Comparison of ENCODE assay signal across 14 cellular contexts in genomic region chr20:4513720-4514119, GRCh38.
DNase-seq lines count a peak whose midpoint lies in the region; ATAC-seq, FAIRE-seq and TF ChIP-seq lines count a peak whose summit lies in the region.
"Had no signal": no experiment of that assay in that cellular context is flagged by ENCODE, and none has a peak within 500 bp of the region (broad histone marks: within the 10 kb centered on the region; RNA-seq: fewer than 3 reads in every experiment).

No MANE protein-coding gene starts in this region.

- no peaks in the 10 kb centered on the region for H3K36me3 ChIP-seq in ACC112 (ENCODE audit: insufficient read depth, low read length)
- H3K36me3 ChIP-seq in astrocyte (ENCODE audit: insufficient read depth, low read length): no peaks in the 10 kb centered on the region
- no peaks in the 10 kb centered on the region for H3K36me3 ChIP-seq in mesendoderm (ENCODE audit: control insufficient read depth, insufficient read depth, low read length)
- H3K36me3 ChIP-seq: adrenal gland, lower lobe of right lung had no signal

- peak overlapping the region; percentile 33; the same call in 1 of the 2 replicates for H3K4me3 ChIP-seq in ACC112 (ENCODE audit: low read depth, low read length)
- peak overlapping the region; percentile 3 for H3K4me3 ChIP-seq in astrocyte (ENCODE audit: insufficient read depth, low read depth, low read length)
- H3K4me3 ChIP-seq in mesendoderm (ENCODE audit: low read length): no peak overlapping the region
- H3K4me3 ChIP-seq: adrenal gland, lower lobe of right lung, neural progenitor cell had no signal

- H3K4me3 Mint-ChIP-seq in astrocyte (ENCODE audit: unreplicated experiment): peak overlapping the region; percentile 18
- H3K4me3 Mint-ChIP-seq in effector memory CD8-positive, alpha-beta T cell: no peak overlapping the region
- H3K4me3 Mint-ChIP-seq: neural progenitor cell had no signal

- no peak for ATAC-seq in GM19452 (IDR thresholded peaks at IDR 0.05; ENCODE audit: unreplicated experiment)
- no peak for ATAC-seq in effector memory CD8-positive, alpha-beta T cell (replicated peaks)
- ATAC-seq: lower lobe of right lung had no signal

- H3K4me1 ChIP-seq in ACC112 (ENCODE audit: control insufficient read depth, insufficient read depth, low read length, unreplicated experiment): peaks cover 36% of the 10 kb centered on the region
- peaks cover 27% of the 10 kb centered on the region for H3K4me1 ChIP-seq in astrocyte (ENCODE audit: insufficient read depth, low read length)
- no peaks in the 10 kb centered on the region for H3K4me1 ChIP-seq in mesendoderm (ENCODE audit: control insufficient read depth, low read depth, low read length)
- H3K4me1 ChIP-seq: lower lobe of right lung had no signal

- H4K20me1 ChIP-seq in astrocyte (ENCODE audit: insufficient read depth, low read length): no peaks in the 10 kb centered on the region

- H3K9me3 ChIP-seq in astrocyte (ENCODE audit: insufficient read depth, low read depth, low read length): no peaks in the 10 kb centered on the region
- H3K9me3 ChIP-seq: adrenal gland had no signal

- H3K4me2 ChIP-seq in astrocyte (ENCODE audit: low read length): peak overlapping the region; percentile 74
- H3K4me2 ChIP-seq in mesendoderm (ENCODE audit: low read length): no peak overlapping the region
- H3K4me2 ChIP-seq: neural progenitor cell had no signal

- peak overlapping the region; percentile 92 for H3K27ac Mint-ChIP-seq in astrocyte (ENCODE audit: unreplicated experiment)
- no peak overlapping the region for H3K27ac Mint-ChIP-seq in effector memory CD8-positive, alpha-beta T cell
- H3K27ac Mint-ChIP-seq: neural progenitor cell had no signal

- H4K8ac ChIP-seq in mesendoderm (ENCODE audit: low read depth, low read length): no peak overlapping the region

- FAIRE-seq in astrocyte (lab: Jason Lieb, UNC): no peak

- H3K9me3 Mint-ChIP-seq in astrocyte (ENCODE audit: unreplicated experiment): peaks cover under 1% of the 10 kb centered on the region
- H3K9me3 Mint-ChIP-seq in effector memory CD8-positive, alpha-beta T cell: peaks cover 0 to 10% of the 10 kb centered on the region in 2 donors

- no peaks in the 10 kb centered on the region for H3K79me2 ChIP-seq in ACC112 (ENCODE audit: control insufficient read depth, insufficient read depth, low read length, unreplicated experiment)
- no peaks in the 10 kb centered on the region for H3K79me2 ChIP-seq in astrocyte (ENCODE audit: insufficient read depth, low read length)
- H3K79me2 ChIP-seq in mesendoderm (ENCODE audit: control insufficient read depth, insufficient read depth, low read length): no peaks in the 10 kb centered on the region

- H2BK120ac ChIP-seq in mesendoderm (ENCODE audit: low read depth, low read length): no peak overlapping the region

- no peak overlapping the region for H3K56ac ChIP-seq in mesendoderm (ENCODE audit: low read length)

- H2AK5ac ChIP-seq in mesendoderm (ENCODE audit: low read length): no peak overlapping the region

- H3K27ac ChIP-seq in ACC112 (ENCODE audit: low read depth, low read length): peak overlapping the region; percentile 93
- H3K27ac ChIP-seq in astrocyte (ENCODE audit: low read depth, low read length): peak overlapping the region; percentile 91
- H3K27ac ChIP-seq in mesendoderm (ENCODE audit: low read depth, low read length): no peak overlapping the region
- H3K27ac ChIP-seq: adrenal gland, lower lobe of right lung, neural progenitor cell had no signal

- H2BK5ac ChIP-seq in mesendoderm (ENCODE audit: low read length): no peak overlapping the region

- H2BK15ac ChIP-seq in mesendoderm (replicated peaks; ENCODE audit: low read depth): no peak overlapping the region

- H3K79me1 ChIP-seq in mesendoderm (ENCODE audit: low read length): no peaks in the 10 kb centered on the region

- no peak for TF ChIP-seq CTCF in astrocyte (IDR thresholded peaks at IDR 0.05; ENCODE audit: insufficient read depth, low read depth, low read length)

- no peak overlapping the region for H4K5ac ChIP-seq in mesendoderm (ENCODE audit: low read length)

- no peak overlapping the region for H3K18ac ChIP-seq in mesendoderm (ENCODE audit: low read length)

- H3K4ac ChIP-seq in mesendoderm (ENCODE audit: low read depth, low read length): no peak overlapping the region

- no peak overlapping the region for H3K23ac ChIP-seq in mesendoderm (ENCODE audit: low read length)

- H3K4me1 Mint-ChIP-seq in astrocyte (ENCODE audit: low read depth, unreplicated experiment): peaks cover 19% of the 10 kb centered on the region
- H3K4me1 Mint-ChIP-seq in effector memory CD8-positive, alpha-beta T cell (ENCODE audit: low read depth in 2 of 2): no peaks in the 10 kb centered on the region

- DNase-seq in HT1080 (ENCODE audit: low read depth): peak; percentile 86
- peak; percentile 89 for DNase-seq in astrocyte (ENCODE audit: low read depth)
- DNase-seq in glomerular visceral epithelial cell (ENCODE audit: extremely low spot score): peak; percentile 81
- no peak for DNase-seq in NCI-H345 (lab: John Stamatoyannopoulos, UW)
- no peak for DNase-seq in mesendoderm
- no peak for DNase-seq in effector memory CD8-positive, alpha-beta T cell
- DNase-seq: adrenal gland; lower lobe of right lung; NCI-H187 treated with DMSO at 0.1 percent for 48 hours; NCI-H774; stimulated activated CD4-positive, alpha-beta T cell treated with anti-CD3 and anti-CD28 coated beads, Interleukin-15, amount 100 ng/mL, for 24 hours had no signal

- H2AFZ ChIP-seq in ACC112 (ENCODE audit: low read length, unreplicated experiment) (no peak overlapping the region), astrocyte (ENCODE audit: low read depth, low read length) (no peak overlapping the region)
- H2AFZ ChIP-seq: neural progenitor cell had no signal

- H3K27me3 ChIP-seq in ACC112 (ENCODE audit: insufficient read depth, low read length) (no peaks in the 10 kb centered on the region), astrocyte (ENCODE audit: insufficient read depth, low read length) (no peaks in the 10 kb centered on the region), mesendoderm (ENCODE audit: insufficient read depth, low read length, poor library complexity) (no peaks in the 10 kb centered on the region)
- H3K27me3 ChIP-seq: adrenal gland, neural progenitor cell had no signal

- peak overlapping the region; percentile 51 for H3K9ac ChIP-seq in astrocyte (ENCODE audit: low read length)
- no peak overlapping the region for H3K9ac ChIP-seq in mesendoderm (ENCODE audit: low read length)
- H3K9ac ChIP-seq: neural progenitor cell had no signal

- no peaks in the 10 kb centered on the region for H3K27me3 Mint-ChIP-seq in astrocyte (ENCODE audit: low read depth, unreplicated experiment)
- peaks cover 50 to 68% of the 10 kb centered on the region in 2 donors for H3K27me3 Mint-ChIP-seq in effector memory CD8-positive, alpha-beta T cell

- no peaks in the 10 kb centered on the region for H3K36me3 Mint-ChIP-seq in astrocyte (ENCODE audit: low read depth, unreplicated experiment)
- H3K36me3 Mint-ChIP-seq in effector memory CD8-positive, alpha-beta T cell (ENCODE audit: insufficient read depth): no peaks in the 10 kb centered on the region

Comparison
In these comparisons a context has a peak if more than half of its experiments do, and no peak if none do; other contexts are left out.
1. DNase-seq: peak in HT1080 (single experiment), astrocyte (single experiment) and glomerular visceral epithelial cell (single experiment); none in NCI-H345 (single experiment), mesendoderm (single experiment) and effector memory CD8-positive, alpha-beta T cell (0 of 3).